Comparison of ENCODE assay signal across 9 cellular contexts in genomic region chr10:113060221-113061053, GRCh38.
DNase-seq lines count a peak whose midpoint lies in the region; ATAC-seq and TF ChIP-seq lines count a peak whose summit lies in the region.
"Had no signal": no experiment of that assay in that cellular context is flagged by ENCODE, and none has a peak within 500 bp of the region (broad histone marks: within the 10 kb centered on the region; RNA-seq: fewer than 3 reads in every experiment).

No MANE protein-coding gene starts in this region.

- H3K27ac Mint-ChIP-seq in MCF 10A (ENCODE audit: low read depth, unreplicated experiment) (no peak overlapping the region), osteocyte (ENCODE audit: unreplicated experiment) (no peak overlapping the region)

- H3K9me3 Mint-ChIP-seq in MCF 10A (ENCODE audit: unreplicated experiment) (no peaks in the 10 kb centered on the region), osteocyte (ENCODE audit: unreplicated experiment) (no peaks in the 10 kb centered on the region)

- CTCF ChIA-PET in MCF 10A (lab: Yijun Ruan, JAX), result interaction anchor here (0.5 to 2.3 kb wide), 4 partner anchors 10 to 492 kb away, joined by 3 to 9 read pairs (median 4); no protein-coding TSS in a partner anchor

- H3K27me3 ChIP-seq in breast epithelium, result no peaks in the 10 kb centered on the region

- peak overlapping the region in 2 of 3 donors; percentile 5 to 56 for H3K4me3 ChIP-seq in breast epithelium

- POLR2A ChIA-PET in MCF 10A (lab: Yijun Ruan, JAX), result interaction anchor here (0.6 to 10.5 kb wide), 16 partner anchors 10 to 552 kb away, joined by 3 to 171 read pairs (median 5); no protein-coding TSS in a partner anchor

- peaks cover 9% of the 10 kb centered on the region for H3K4me1 Mint-ChIP-seq in MCF 10A (ENCODE audit: insufficient read depth, unreplicated experiment)
- H3K4me1 Mint-ChIP-seq in osteocyte (ENCODE audit: unreplicated experiment), result no peaks in the 10 kb centered on the region

- no peak overlapping the region for H3K4me3 Mint-ChIP-seq in MCF 10A (ENCODE audit: unreplicated experiment)
- H3K4me3 Mint-ChIP-seq in osteocyte (ENCODE audit: unreplicated experiment), result no peak overlapping the region

- no peaks in the 10 kb centered on the region for H3K36me3 ChIP-seq in breast epithelium

- H3K36me3 Mint-ChIP-seq in MCF 10A (ENCODE audit: insufficient read depth, unreplicated experiment), result peaks cover 8% of the 10 kb centered on the region
- H3K36me3 Mint-ChIP-seq in osteocyte (ENCODE audit: unreplicated experiment), result peaks cover 14% of the 10 kb centered on the region

- DNase-seq in breast epithelium (ENCODE audit: low spot score in 2 of 2) (no peak), MCF 10A (ENCODE audit: unreplicated experiment) (no peak), erythroblast (lab: John Stamatoyannopoulos, UW) (peak; percentile 80 to 96), myocyte (ENCODE audit: low read depth) (peak; percentile 37), NCI-H2171 treated with DMSO at 0.1 percent for 48 hours (lab: John Stamatoyannopoulos, UW) (no peak), activated T-cell treated with anti-CD3 and anti-CD28 coated beads for 4 hours (no peak), osteocyte (ENCODE audit: extremely low spot score, unreplicated experiment) (no peak)
- DNase-seq: SIG-M5 had no signal

- intact Hi-C loops in breast epithelium (cut with DNase I; ENCODE audit: low total_unique reads), result no loop called here
- intact Hi-C loops in MCF 10A (cut with micrococcal nuclease), result no loop called here

- ATAC-seq in HG03520 (IDR thresholded peaks at IDR 0.05; ENCODE audit: unreplicated experiment), result no peak

- BruUV-seq in MCF 10A (replicated peaks; lab: Mats Ljungman, UMichigan), result no TSS peak

- H3K27ac ChIP-seq in breast epithelium, result peak overlapping the region; percentile 87 to 88

- TF ChIP-seq POLR2A in breast epithelium (IDR thresholded peaks at IDR 0.05), result no peak
- TF ChIP-seq POLR2A in erythroblast (IDR thresholded peaks at IDR 0.05; ENCODE audit: low read length), result no peak

- H3K9me3 ChIP-seq in breast epithelium, result no peaks in the 10 kb centered on the region

- H3K4me1 ChIP-seq in breast epithelium, result peaks cover 8 to 32% of the 10 kb centered on the region in 2 donors

- H3K27me3 Mint-ChIP-seq in MCF 10A (ENCODE audit: insufficient read depth, unreplicated experiment) (no peaks in the 10 kb centered on the region), osteocyte (ENCODE audit: unreplicated experiment) (no peaks in the 10 kb centered on the region)

- TF ChIP-seq CTCF in breast epithelium (IDR thresholded peaks at IDR 0.05) (no peak), MCF 10A (IDR thresholded peaks at IDR 0.05; ENCODE audit: unreplicated experiment) (no peak), osteocyte (IDR thresholded peaks at IDR 0.05) (no peak)

Comparison
In these comparisons a context has a peak if more than half of its experiments do, and no peak if none do; other contexts are left out.
1. DNase-seq: peak in erythroblast (2 of 2) and myocyte (single experiment); none in breast epithelium (0 of 2), MCF 10A (single experiment), NCI-H2171 treated with DMSO at 0.1 percent for 48 hours (single experiment), activated T-cell treated with anti-CD3 and anti-CD28 coated beads for 4 hours (single experiment) and osteocyte (single experiment).